Comparison of ENCODE assay signal across 17 cellular contexts in genomic region chr17:32120086-32120485, GRCh38.
"Had no signal": no experiment of that assay in that cellular context is flagged by ENCODE, and none has a peak within 500 bp of the region (broad histone marks: within the 10 kb centered on the region; RNA-seq: fewer than 3 reads in every experiment).

No MANE protein-coding gene starts in this region.

- H3K9me3 Mint-ChIP-seq: activated naive CD4-positive, alpha-beta T cell treated with anti-CD3 and anti-CD28 coated beads for 36 hours; activated T-helper 17 cell treated with anti-CD3 and anti-CD28 coated beads, Interleukin-2, amount 50 U/mL, for 72 hours; nephron progenitor cell; type B pancreatic cell had no signal

- ATAC-seq: activated T-helper 17 cell treated with anti-CD3 and anti-CD28 coated beads, Interleukin-2, amount 50 U/mL, for 72 hours; gastroesophageal sphincter; left ventricle myocardium superior had no signal

- H3K36me3 ChIP-seq: colonic mucosa, gastroesophageal sphincter, sigmoid colon had no signal

- H3K27me3 Mint-ChIP-seq: type B pancreatic cell had no signal

- H3K4me1 Mint-ChIP-seq: activated T-helper 17 cell treated with anti-CD3 and anti-CD28 coated beads, Interleukin-2, amount 50 U/mL, for 72 hours had no signal

- H3K4me1 ChIP-seq: colonic mucosa, gastroesophageal sphincter, sigmoid colon had no signal

- H3K27me3 ChIP-seq: colonic mucosa, sigmoid colon had no signal

- H3K4me3 Mint-ChIP-seq: activated naive CD4-positive, alpha-beta T cell treated with anti-CD3 and anti-CD28 coated beads for 36 hours; activated T-helper 17 cell treated with anti-CD3 and anti-CD28 coated beads, Interleukin-2, amount 50 U/mL, for 72 hours; nephron progenitor cell; type B pancreatic cell had no signal

- H3K36me3 Mint-ChIP-seq: type B pancreatic cell had no signal

- DNase-seq: activated CD4-positive, alpha-beta T cell treated with anti-CD3 and anti-CD28 coated beads for 4 hours; activated naive CD4-positive, alpha-beta T cell treated with anti-CD3 and anti-CD28 coated beads for 36 hours; activated T-cell treated with anti-CD3 and anti-CD28 coated beads for 4 hours; colonic mucosa; effector CD4-positive, alpha-beta T cell; kidney; left ventricle myocardium superior; mesenchymal stem cell; nephron progenitor cell; sigmoid colon; stimulated activated CD4-positive, alpha-beta T cell treated with anti-CD3 and anti-CD28 coated beads, Interleukin-2, amount 100 ng/mL, for 24 hours; stimulated activated naive CD4-positive, alpha-beta T cell; substantia nigra had no signal

- H3K9me3 ChIP-seq: colonic mucosa, gastroesophageal sphincter, sigmoid colon had no signal

- H3K4me3 ChIP-seq: colonic mucosa, gastroesophageal sphincter, sigmoid colon had no signal

- H3K27ac Mint-ChIP-seq: activated naive CD4-positive, alpha-beta T cell treated with anti-CD3 and anti-CD28 coated beads for 36 hours; activated T-helper 17 cell treated with anti-CD3 and anti-CD28 coated beads, Interleukin-2, amount 50 U/mL, for 72 hours; nephron progenitor cell; type B pancreatic cell had no signal

- FAIRE-seq: kidney had no signal

- H3K27ac ChIP-seq: colonic mucosa, gastroesophageal sphincter, sigmoid colon, VCaP had no signal
